ENCODE assay signal across 20 cellular contexts in the genomic region with DNA sequence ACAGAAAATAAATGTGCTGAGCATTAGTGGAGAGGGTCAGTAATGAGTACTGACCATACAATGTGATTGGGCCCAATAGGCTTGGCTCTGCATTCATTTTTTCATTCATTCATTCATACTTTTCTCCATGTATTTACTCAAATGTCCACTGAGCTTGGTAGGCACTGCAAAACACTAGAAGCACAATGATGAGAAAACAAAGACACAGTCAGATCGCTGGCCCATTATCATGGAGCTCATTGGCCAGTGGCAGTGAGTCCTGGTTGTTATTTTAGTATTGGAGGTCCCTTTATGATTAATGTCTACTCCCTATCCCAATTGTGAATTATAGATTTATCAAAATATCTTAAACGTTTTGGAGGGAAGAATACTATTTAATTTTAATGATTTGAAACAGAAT.
A peak's percentile ranks its signal among the peaks of the same experiment; 100 is the strongest.
DNase-seq lines count a peak whose midpoint lies in the region; ATAC-seq and TF ChIP-seq lines count a peak whose summit lies in the region.
"Had no signal": no experiment of that assay in that cellular context is flagged by ENCODE, and none has a peak within 500 bp of the region (broad histone marks: within the 10 kb centered on the region; RNA-seq: fewer than 3 reads in every experiment).

No MANE protein-coding gene starts in this region.

- H3K27ac Mint-ChIP-seq in endothelial cell (ENCODE audit: unreplicated experiment), result no peak overlapping the region
- H3K27ac Mint-ChIP-seq: B cell; CD4-positive, CD25-positive, alpha-beta regulatory T cell; CD8-positive, alpha-beta memory T cell had no signal

- no peaks in the 10 kb centered on the region for H3K36me3 Mint-ChIP-seq in endothelial cell (ENCODE audit: low read depth, unreplicated experiment)
- H3K36me3 Mint-ChIP-seq: CD4-positive, CD25-positive, alpha-beta regulatory T cell; CD8-positive, alpha-beta memory T cell had no signal

- no peak for TF ChIP-seq POLR2A in esophagus muscularis mucosa (IDR thresholded peaks at IDR 0.05; ENCODE audit: low read depth)

- no peak for ATAC-seq in GM21825 (IDR thresholded peaks at IDR 0.05; ENCODE audit: unreplicated experiment)
- ATAC-seq: GM12878 had no signal

- H3K27me3 ChIP-seq in esophagus muscularis mucosa, result no peaks in the 10 kb centered on the region
- H3K27me3 ChIP-seq: BLaER1 had no signal

- H3K4me3 ChIP-seq in esophagus muscularis mucosa, result no peak overlapping the region
- H3K4me3 ChIP-seq: BLaER1, GM12878, GM23248 had no signal

- no peaks in the 10 kb centered on the region for H3K27me3 Mint-ChIP-seq in endothelial cell (ENCODE audit: unreplicated experiment)
- H3K27me3 Mint-ChIP-seq: B cell; CD4-positive, CD25-positive, alpha-beta regulatory T cell had no signal

- H3K36me3 ChIP-seq in esophagus muscularis mucosa, result no peaks in the 10 kb centered on the region
- H3K36me3 ChIP-seq: BLaER1 had no signal

- no peaks in the 10 kb centered on the region for H3K4me1 ChIP-seq in esophagus muscularis mucosa
- H3K4me1 ChIP-seq: BLaER1 had no signal

- no peak for TF ChIP-seq EP300 in esophagus muscularis mucosa (IDR thresholded peaks at IDR 0.05)

- 73% methylated on average over 2 of the region's 2 CpGs for WGBS in esophagus muscularis mucosa

- no peak for TF ChIP-seq CTCF in esophagus muscularis mucosa (IDR thresholded peaks at IDR 0.05)
- no peak for TF ChIP-seq CTCF in endothelial cell (IDR thresholded peaks at IDR 0.05; ENCODE audit: unreplicated experiment)

- no peak overlapping the region for H3K4me3 Mint-ChIP-seq in endothelial cell (ENCODE audit: unreplicated experiment)
- H3K4me3 Mint-ChIP-seq: B cell; CD4-positive, CD25-positive, alpha-beta regulatory T cell; CD8-positive, alpha-beta memory T cell had no signal

- intact Hi-C loops in esophagus muscularis mucosa (cut with DNase I), result no loop called here

- H3K9me3 ChIP-seq in esophagus muscularis mucosa, result no peaks in the 10 kb centered on the region
- H3K9me3 ChIP-seq: BLaER1 had no signal

- no peaks in the 10 kb centered on the region for H3K9me3 Mint-ChIP-seq in endothelial cell (ENCODE audit: unreplicated experiment)

- H3K4me1 Mint-ChIP-seq in endothelial cell (ENCODE audit: unreplicated experiment), result peaks cover 6% of the 10 kb centered on the region
- H3K4me1 Mint-ChIP-seq: B cell; CD4-positive, CD25-positive, alpha-beta regulatory T cell; CD8-positive, alpha-beta memory T cell had no signal

- peak in 2 of 61 donors; percentile 8 to 25 for DNase-seq in caudate nucleus (lab: John Stamatoyannopoulos, UW)
- peak; percentile 64 for DNase-seq in medulla oblongata (ENCODE audit: extremely low spot score)
- peak in 5 of 49 donors; percentile 17 to 63 (median 31) for DNase-seq in substantia nigra (lab: John Stamatoyannopoulos, UW)
- DNase-seq in esophagus muscularis mucosa (ENCODE audit: extremely low spot score), result no peak
- DNase-seq in stimulated activated CD8-positive, alpha-beta memory T cell treated with anti-CD3 and anti-CD28 coated beads, Interleukin-4, amount 100 ng/mL, for 48 hours, result no peak
- no peak for DNase-seq in endothelial cell (ENCODE audit: low spot score)
- DNase-seq: CD4-positive, CD25-positive, alpha-beta regulatory T cell; CD8-positive, alpha-beta memory T cell; DMS 273 treated with DMSO at 0.1 percent for 48 hours; DMS79; EL; GDM1; GM23248; H7; HCEC 1CT had no signal

- H3K27ac ChIP-seq in caudate nucleus (ENCODE audit: low read depth, low read length) (peak overlapping the region; percentile 58), substantia nigra (ENCODE audit: low read depth, low read length, poor library complexity, severe bottlenecking) (peak overlapping the region; percentile 88), esophagus muscularis mucosa (replicated peaks in 1 of 4) (no peak overlapping the region)
- H3K27ac ChIP-seq: BLaER1, C4-2B, GM23248 had no signal

Comparison
In these comparisons a context has a peak if more than half of its experiments do, and no peak if none do; other contexts are left out.
1. H3K27ac ChIP-seq: peak in caudate nucleus (single experiment) and substantia nigra (single experiment); none in esophagus muscularis mucosa (0 of 4).